Comparison of ENCODE assay signal across 18 cellular contexts in the genomic region with DNA sequence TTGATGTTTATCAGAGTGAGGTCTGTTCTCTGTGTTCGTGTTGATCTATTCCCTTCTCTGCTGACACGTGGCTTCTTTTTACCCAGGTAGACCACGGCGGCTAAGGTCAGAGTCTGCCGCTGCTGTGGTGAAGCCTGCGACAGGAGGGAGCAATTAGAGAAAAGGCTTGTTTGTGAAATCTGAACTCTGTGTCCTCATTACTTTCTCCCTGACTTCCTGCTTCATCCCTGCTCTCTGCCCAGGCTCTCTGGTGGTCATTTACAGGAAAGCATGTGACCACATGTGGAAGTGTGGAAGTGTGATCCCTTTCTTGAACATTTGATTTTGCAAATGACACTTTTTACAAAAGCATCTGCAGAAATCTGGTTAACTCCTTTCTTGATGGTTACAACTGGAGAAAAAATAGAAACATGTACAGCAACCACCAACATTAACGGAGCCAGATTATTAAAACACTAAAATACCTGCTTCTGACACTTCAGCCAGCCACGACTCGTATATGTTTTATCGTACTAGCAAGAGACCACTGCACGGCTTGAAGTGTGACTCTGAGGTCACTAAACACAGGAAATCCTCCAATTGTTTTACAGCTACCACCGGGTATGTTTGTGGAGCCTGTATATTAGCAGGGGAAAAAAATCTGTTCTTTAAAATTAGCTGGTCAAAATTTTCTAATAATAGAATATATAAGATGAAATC.
DNase-seq lines count a peak whose midpoint lies in the region; ATAC-seq and TF ChIP-seq lines count a peak whose summit lies in the region.
"Had no signal": no experiment of that assay in that cellular context is flagged by ENCODE, and none has a peak within 500 bp of the region (broad histone marks: within the 10 kb centered on the region; RNA-seq: fewer than 3 reads in every experiment).

No MANE protein-coding gene starts in this region.

- H3K4me1 Mint-ChIP-seq in Calu3 (ENCODE audit: low read depth, unreplicated experiment) (peaks cover 20% of the 10 kb centered on the region), endothelial cell (ENCODE audit: unreplicated experiment) (peaks cover 18% of the 10 kb centered on the region), nephron progenitor cell (peaks cover 52% of the 10 kb centered on the region)
- H3K4me1 Mint-ChIP-seq: stimulated activated memory B cell treated with anti-CD40 and anti-IgM and Interleukin-4, amounts not matched to agents 10 μg/mL and 1 μg/mL and 100 μg/mL, for 72 hours had no signal

- intact Hi-C loops in Calu3 (cut with micrococcal nuclease; ENCODE audit: unreplicated experiment) = no loop called here

- CTCF ChIA-PET in Calu3 (lab: Charles Lee) = interaction anchor here (1.0 kb wide), 1 partner anchor 69 kb away, joined by 3 read pairs; no protein-coding TSS in a partner anchor

- BruUV-seq in Calu3 (replicated peaks; lab: Mats Ljungman, UMichigan) = no TSS peak

- DNase-seq in Calu3 (peak; percentile 29), NCI-H2029 treated with DMSO at 0.1 percent for 48 hours (lab: John Stamatoyannopoulos, UW) (peak; percentile 64), endothelial cell (ENCODE audit: low spot score) (peak; percentile 20), nephron progenitor cell (peak; percentile 5), NCI-H1105 treated with DMSO at 0.1 percent for 48 hours (lab: John Stamatoyannopoulos, UW) (no peak), mesenchymal stem cell (no peak), NCI-H82 treated with DMSO at 0.1 percent for 48 hours (lab: John Stamatoyannopoulos, UW; ENCODE audit: unreplicated experiment) (no peak)
- DNase-seq: activated CD8-positive, alpha-beta memory T cell treated with anti-CD3 and anti-CD28 coated beads, Interleukin-2, amount 50 U/mL, for 4 hours; activated naive CD4-positive, alpha-beta T cell; DMS79; IMR-90; T-helper 1 cell had no signal

- no peak for ATAC-seq in HG03571 (IDR thresholded peaks at IDR 0.05; ENCODE audit: unreplicated experiment)
- ATAC-seq: activated CD4-positive, CD25-positive, alpha-beta regulatory T cell treated with anti-CD3 and anti-CD28 coated beads, Interleukin-2, amount 50 U/mL, for 24 hours; HCT116; Panc1; stimulated activated memory B cell treated with anti-CD40 and anti-IgM and Interleukin-4, amounts not matched to agents 10 μg/mL and 1 μg/mL and 100 μg/mL, for 72 hours had no signal

- H3K4me3 Mint-ChIP-seq in Calu3 (ENCODE audit: low read depth, unreplicated experiment) (no peak overlapping the region), endothelial cell (ENCODE audit: unreplicated experiment) (peak overlapping the region; percentile 18), nephron progenitor cell (peak overlapping the region; percentile 5)
- H3K4me3 Mint-ChIP-seq: stimulated activated memory B cell treated with anti-CD40 and anti-IgM and Interleukin-4, amounts not matched to agents 10 μg/mL and 1 μg/mL and 100 μg/mL, for 72 hours had no signal

- TF ChIP-seq CTCF in Calu3 (IDR thresholded peaks at IDR 0.05; ENCODE audit: unreplicated experiment) (no peak), endothelial cell (IDR thresholded peaks at IDR 0.05; ENCODE audit: unreplicated experiment) (no peak), nephron progenitor cell (IDR thresholded peaks at IDR 0.05) (no peak)

- H3K14ac ChIP-seq in mesenchymal stem cell (ENCODE audit: low read length in 2 of 2) = no peak overlapping the region

- H3K9ac ChIP-seq in mesenchymal stem cell (ENCODE audit: low read length) = no peak overlapping the region

- H3K27me3 ChIP-seq in mesenchymal stem cell (ENCODE audit: control insufficient read depth in 1 of 2, insufficient read depth in 1 of 2, low read length in 2 of 2) = peaks cover 0 to 4% of the 10 kb centered on the region in 2 experiments

- H3K18ac ChIP-seq in mesenchymal stem cell (ENCODE audit: low read depth in 1 of 2, low read length in 2 of 2) = no peak overlapping the region

- no peaks in the 10 kb centered on the region for H3K79me1 ChIP-seq in mesenchymal stem cell (replicated peaks; ENCODE audit: low read length, poor library complexity, severe bottlenecking)

- no peak overlapping the region for H2AFZ ChIP-seq in mesenchymal stem cell (ENCODE audit: low read depth, low read length)

- H3K4me1 ChIP-seq in mesenchymal stem cell (ENCODE audit: control insufficient read depth, insufficient read depth, low read depth, low read length) = no peaks in the 10 kb centered on the region

- H3K27me3 Mint-ChIP-seq in Calu3 (ENCODE audit: unreplicated experiment) (no peaks in the 10 kb centered on the region), endothelial cell (ENCODE audit: unreplicated experiment) (peaks cover 2% of the 10 kb centered on the region), nephron progenitor cell (ENCODE audit: low read depth, poor library complexity) (peaks cover 6% of the 10 kb centered on the region)
- H3K27me3 Mint-ChIP-seq: stimulated activated memory B cell treated with anti-CD40 and anti-IgM and Interleukin-4, amounts not matched to agents 10 μg/mL and 1 μg/mL and 100 μg/mL, for 72 hours had no signal

- no peak overlapping the region for H4K8ac ChIP-seq in mesenchymal stem cell (ENCODE audit: low read length)

- H3K23ac ChIP-seq in mesenchymal stem cell (ENCODE audit: low read length in 2 of 2) = no peak overlapping the region

- no peak overlapping the region for H4K91ac ChIP-seq in mesenchymal stem cell (ENCODE audit: low read length)

- H2BK5ac ChIP-seq in mesenchymal stem cell (ENCODE audit: low read depth, low read length, poor library complexity, severe bottlenecking) = no peak overlapping the region

- H2BK15ac ChIP-seq in mesenchymal stem cell (ENCODE audit: low read depth, poor library complexity, severe bottlenecking) = no peak overlapping the region

- no peak overlapping the region for H3K4me3 ChIP-seq in mesenchymal stem cell (ENCODE audit: insufficient read depth in 1 of 2, low read depth in 1 of 2, low read length in 2 of 2)
- H3K4me3 ChIP-seq: lung had no signal

- no peak overlapping the region for H3K4me2 ChIP-seq in mesenchymal stem cell (ENCODE audit: low read length, poor library complexity, severe bottlenecking)

- H3K9me3 Mint-ChIP-seq in Calu3 (ENCODE audit: low read depth, unreplicated experiment) (no peaks in the 10 kb centered on the region), endothelial cell (ENCODE audit: unreplicated experiment) (no peaks in the 10 kb centered on the region), nephron progenitor cell (peaks cover 17% of the 10 kb centered on the region)

- H3K27ac Mint-ChIP-seq in Calu3 (ENCODE audit: unreplicated experiment) = peak overlapping the region; percentile 4
- H3K27ac Mint-ChIP-seq in endothelial cell (ENCODE audit: unreplicated experiment) = peak overlapping the region; percentile 97
- H3K27ac Mint-ChIP-seq in nephron progenitor cell = peak overlapping the region; percentile 98
- H3K27ac Mint-ChIP-seq: stimulated activated memory B cell treated with anti-CD40 and anti-IgM and Interleukin-4, amounts not matched to agents 10 μg/mL and 1 μg/mL and 100 μg/mL, for 72 hours had no signal

- no peaks in the 10 kb centered on the region for H3K36me3 ChIP-seq in mesenchymal stem cell (ENCODE audit: control insufficient read depth in 1 of 2, insufficient read depth in 2 of 2, low read depth in 1 of 2, low read length in 2 of 2)

- no peaks in the 10 kb centered on the region for H3K9me3 ChIP-seq in mesenchymal stem cell (ENCODE audit: control insufficient read depth, low read length)

- H2AK5ac ChIP-seq in mesenchymal stem cell (ENCODE audit: low read length, severe bottlenecking) = no peak overlapping the region

- H3K4ac ChIP-seq in mesenchymal stem cell (ENCODE audit: low read depth in 1 of 2, low read length in 2 of 2) = no peak overlapping the region

- no peak overlapping the region for H2BK120ac ChIP-seq in mesenchymal stem cell (ENCODE audit: low read depth, low read length)

- H3K27ac ChIP-seq in mesenchymal stem cell (ENCODE audit: low read length, poor library complexity, severe bottlenecking) = no peak overlapping the region

- no peaks in the 10 kb centered on the region for H3K36me3 Mint-ChIP-seq in Calu3 (ENCODE audit: insufficient read depth, unreplicated experiment)
- H3K36me3 Mint-ChIP-seq in endothelial cell (ENCODE audit: low read depth, unreplicated experiment) = no peaks in the 10 kb centered on the region
- peaks cover 3% of the 10 kb centered on the region for H3K36me3 Mint-ChIP-seq in nephron progenitor cell (ENCODE audit: low read depth)
- H3K36me3 Mint-ChIP-seq: stimulated activated memory B cell treated with anti-CD40 and anti-IgM and Interleukin-4, amounts not matched to agents 10 μg/mL and 1 μg/mL and 100 μg/mL, for 72 hours had no signal

- 41% methylated on average over 8 of the region's 12 CpGs for WGBS in mesenchymal stem cell

- H2BK12ac ChIP-seq in mesenchymal stem cell (ENCODE audit: low read length in 2 of 2) = no peak overlapping the region

Comparison
In these comparisons a context has a peak if more than half of its experiments do, and no peak if none do; other contexts are left out.
1. DNase-seq: peak in Calu3 (single experiment), NCI-H2029 treated with DMSO at 0.1 percent for 48 hours (single experiment), endothelial cell (single experiment) and nephron progenitor cell (single experiment); none in NCI-H1105 treated with DMSO at 0.1 percent for 48 hours (single experiment), mesenchymal stem cell (single experiment) and NCI-H82 treated with DMSO at 0.1 percent for 48 hours (single experiment).
2. H3K27ac Mint-ChIP-seq: peak in every context shown above with its lines; median percentile 98 in nephron progenitor cell; 97 in endothelial cell; 4 in Calu3.